1 cellular context compared by ENCODE assay signal in the genomic region with DNA sequence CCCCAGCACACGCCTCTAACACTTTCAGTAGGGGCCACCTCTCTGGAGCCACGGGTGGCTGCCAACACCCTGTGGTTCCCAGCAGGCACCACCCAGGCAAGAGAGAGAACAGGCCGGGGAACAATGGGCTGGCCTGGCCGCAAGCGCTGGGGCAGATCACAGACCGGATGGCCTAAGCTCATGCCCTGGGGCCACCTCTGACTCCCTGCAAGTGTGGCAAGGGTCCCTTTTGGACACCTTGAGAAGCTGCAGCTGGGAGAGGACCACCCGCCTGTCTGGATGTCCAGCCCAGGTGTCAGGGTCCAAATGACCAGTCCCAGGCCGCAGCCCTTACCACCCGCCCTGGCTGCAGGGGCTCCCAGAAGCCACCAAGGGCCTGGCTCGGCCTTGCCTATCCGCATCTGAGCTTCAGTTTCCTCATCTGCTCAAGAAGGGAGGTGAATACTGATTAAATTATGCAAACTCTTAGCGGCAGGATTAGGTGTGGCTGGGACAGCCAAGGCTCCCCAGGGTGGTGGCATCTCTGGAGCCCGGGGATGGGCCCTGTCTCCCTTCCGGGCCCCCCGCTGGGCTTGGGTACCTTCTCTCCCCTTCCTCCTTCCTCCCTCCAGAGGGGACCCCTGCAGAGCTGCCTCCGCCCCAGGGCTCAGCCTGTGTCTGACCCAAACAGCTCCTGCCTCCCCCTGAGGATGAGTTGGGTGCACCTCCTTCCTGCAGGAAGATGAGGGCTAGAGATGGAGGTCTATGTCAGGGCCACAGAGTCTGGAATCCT.
TF ChIP-seq lines count a peak whose summit lies in the region.

No MANE protein-coding gene starts in this region.

TF ChIP-seq in A549, 52 proteins besides CTCF, POLR2A, EP300 and RAD21 (continued from another document):
- TF ChIP-seq, protein P1, sequence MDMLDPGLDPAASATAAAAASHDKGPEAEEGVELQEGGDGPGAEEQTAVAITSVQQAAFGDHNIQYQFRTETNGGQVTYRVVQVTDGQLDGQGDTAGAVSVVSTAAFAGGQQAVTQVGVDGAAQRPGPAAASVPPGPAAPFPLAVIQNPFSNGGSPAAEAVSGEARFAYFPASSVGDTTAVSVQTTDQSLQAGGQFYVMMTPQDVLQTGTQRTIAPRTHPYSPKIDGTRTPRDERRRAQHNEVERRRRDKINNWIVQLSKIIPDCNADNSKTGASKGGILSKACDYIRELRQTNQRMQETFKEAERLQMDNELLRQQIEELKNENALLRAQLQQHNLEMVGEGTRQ (IDR thresholded peaks at IDR 0.05) = no peak
